In the genomic region with DNA sequence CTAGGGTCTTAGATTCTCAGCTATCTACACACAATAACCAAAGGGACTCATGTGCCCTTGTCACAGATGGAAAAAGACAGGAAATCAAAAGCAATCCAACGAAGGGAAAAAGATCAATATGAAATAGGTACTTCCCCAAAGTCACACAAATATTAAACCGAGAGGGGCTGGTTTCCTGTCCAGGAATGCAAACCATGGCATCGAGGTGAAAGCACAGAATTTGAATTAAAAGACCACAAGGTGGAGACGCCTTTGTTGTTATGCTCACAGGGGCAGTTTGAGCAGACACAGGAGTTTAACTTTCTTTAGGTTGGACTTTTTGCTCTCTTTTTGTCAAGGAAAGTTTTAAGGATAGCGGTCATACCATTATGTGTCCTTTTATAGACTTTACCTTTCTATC, we compare ENCODE assay signal across 22 cellular contexts. TPM values are rescaled to one million over a fixed set of nuclear protein-coding genes. Genes with fewer than 3 reads are reported as not detected.
DNase-seq lines count a peak whose midpoint lies in the region; ATAC-seq and TF ChIP-seq lines count a peak whose summit lies in the region.
"Had no signal": no experiment of that assay in that cellular context is flagged by ENCODE, and none has a peak within 500 bp of the region (broad histone marks: within the 10 kb centered on the region; RNA-seq: fewer than 3 reads in every experiment).

No MANE protein-coding gene starts in this region.

- no TSS peak for BruUV-seq in PC-9 (replicated peaks; lab: Mats Ljungman, UMichigan)

- H3K4me1 Mint-ChIP-seq in GM23338: peaks cover 2% of the 10 kb centered on the region; the same call in 2 of the 3 replicates
- peaks cover 10% of the 10 kb centered on the region for H3K4me1 Mint-ChIP-seq in endodermal cell
- H3K4me1 Mint-ChIP-seq: stimulated activated effector memory CD8-positive, alpha-beta T cell treated with anti-CD3 and anti-CD28 coated beads, Interleukin-12 subunit alpha, Interleukin-12 subunit beta, amount 100 ng/mL, for 72 hours; T-cell had no signal

- POLR2A ChIA-PET in PC-9 (lab: Charles Lee; ENCODE audit: unreplicated experiment): no interaction called here

- H3K4me1 ChIP-seq in GM23338 (ENCODE audit: insufficient read depth) (no peaks in the 10 kb centered on the region), endodermal cell (ENCODE audit: control insufficient read depth, insufficient read depth, low read length) (no peaks in the 10 kb centered on the region), PC-9 (replicated peaks; ENCODE audit: insufficient read depth) (no peaks in the 10 kb centered on the region), body of pancreas (no peaks in the 10 kb centered on the region)
- H3K4me1 ChIP-seq: BLaER1 had no signal

- H3K79me2 ChIP-seq in GM23338 (replicated peaks; ENCODE audit: insufficient read depth) (no peaks in the 10 kb centered on the region), PC-9 (ENCODE audit: low read depth) (no peaks in the 10 kb centered on the region)

- H3K36me3 ChIP-seq in GM23338 (ENCODE audit: insufficient read depth) (no peaks in the 10 kb centered on the region), endodermal cell (ENCODE audit: control insufficient read depth, insufficient read depth, low read length) (no peaks in the 10 kb centered on the region), PC-9 (ENCODE audit: low read depth) (no peaks in the 10 kb centered on the region), body of pancreas (replicated peaks in 1 of 2; ENCODE audit: insufficient read depth in 1 of 2, low read depth in 2 of 2) (no peaks in the 10 kb centered on the region)
- H3K36me3 ChIP-seq: BLaER1 had no signal

- H3K27ac Mint-ChIP-seq in GM23338: no peak overlapping the region
- H3K27ac Mint-ChIP-seq in endodermal cell: no peak overlapping the region
- H3K27ac Mint-ChIP-seq: activated T-helper 2 cell treated with anti-CD3 and anti-CD28 coated beads, Interferon-gamma antibody, Interleukin-2, Interleukin-4, amounts not matched to agents 10 μg/mL and 5 μg/mL and 100 μg/mL, durations not matched to agents 14 hours and 24 hours and 36 hours; stimulated activated effector memory CD8-positive, alpha-beta T cell treated with anti-CD3 and anti-CD28 coated beads, Interleukin-12 subunit alpha, Interleukin-12 subunit beta, amount 100 ng/mL, for 72 hours; T-cell; WTC11 had no signal

- H3K9me3 ChIP-seq in endodermal cell (ENCODE audit: control insufficient read depth, low read length): no peaks in the 10 kb centered on the region
- H3K9me3 ChIP-seq in PC-9 (ENCODE audit: insufficient read depth, low read depth): no peaks in the 10 kb centered on the region
- H3K9me3 ChIP-seq in body of pancreas: no peaks in the 10 kb centered on the region
- H3K9me3 ChIP-seq: BLaER1 had no signal

- no peak overlapping the region for H3K4me3 Mint-ChIP-seq in GM23338
- no peak overlapping the region for H3K4me3 Mint-ChIP-seq in endodermal cell
- H3K4me3 Mint-ChIP-seq: stimulated activated effector memory CD8-positive, alpha-beta T cell treated with anti-CD3 and anti-CD28 coated beads, Interleukin-12 subunit alpha, Interleukin-12 subunit beta, amount 100 ng/mL, for 72 hours; T-cell; WTC11 had no signal

- peak; percentile 71 for ATAC-seq in GM19324 (IDR thresholded peaks at IDR 0.05; ENCODE audit: low FRiP score, unreplicated experiment)
- no peak for ATAC-seq in GM23338
- ATAC-seq in HG03135 (IDR thresholded peaks at IDR 0.05; ENCODE audit: unreplicated experiment): peak; percentile 74
- ATAC-seq in body of pancreas: no peak
- ATAC-seq: stimulated activated effector memory CD8-positive, alpha-beta T cell treated with anti-CD3 and anti-CD28 coated beads, Interleukin-12 subunit alpha, Interleukin-12 subunit beta, amount 100 ng/mL, for 72 hours; T-cell; WTC11 had no signal

- TF ChIP-seq POLR2A in body of pancreas (IDR thresholded peaks at IDR 0.05): no peak

- no peaks in the 10 kb centered on the region for H3F3A ChIP-seq in GM23338 (replicated peaks; ENCODE audit: low read depth)
- no peaks in the 10 kb centered on the region for H3F3A ChIP-seq in PC-9 (ENCODE audit: insufficient read depth, low read depth)

- H3K4me3 ChIP-seq in GM23338 (no peak overlapping the region), endodermal cell (ENCODE audit: low read length) (no peak overlapping the region), PC-9 (no peak overlapping the region), body of pancreas (no peak overlapping the region)
- H3K4me3 ChIP-seq: BLaER1 had no signal

- no peak overlapping the region for H2AFZ ChIP-seq in GM23338
- no peak overlapping the region for H2AFZ ChIP-seq in PC-9

- H3K9me2 ChIP-seq in GM23338 (ENCODE audit: insufficient read depth) (no peaks in the 10 kb centered on the region), PC-9 (ENCODE audit: insufficient read depth) (no peaks in the 10 kb centered on the region)

- H3K9me3 Mint-ChIP-seq in GM23338: no peaks in the 10 kb centered on the region
- peaks cover 51% of the 10 kb centered on the region for H3K9me3 Mint-ChIP-seq in endodermal cell
- H3K9me3 Mint-ChIP-seq: activated T-helper 2 cell treated with anti-CD3 and anti-CD28 coated beads, Interferon-gamma antibody, Interleukin-2, Interleukin-4, amounts not matched to agents 10 μg/mL and 5 μg/mL and 100 μg/mL, durations not matched to agents 14 hours and 24 hours and 36 hours; stimulated activated effector memory CD8-positive, alpha-beta T cell treated with anti-CD3 and anti-CD28 coated beads, Interleukin-12 subunit alpha, Interleukin-12 subunit beta, amount 100 ng/mL, for 72 hours; T-cell; WTC11 had no signal

- no peaks in the 10 kb centered on the region for H3K27me3 ChIP-seq in GM23338 (ENCODE audit: insufficient read depth)
- H3K27me3 ChIP-seq in endodermal cell (ENCODE audit: control insufficient read depth, insufficient read depth, low read length, poor library complexity, severe bottlenecking): no peaks in the 10 kb centered on the region
- peaks cover 75% of the 10 kb centered on the region for H3K27me3 ChIP-seq in PC-9 (ENCODE audit: insufficient read depth, low read depth)
- H3K27me3 ChIP-seq in body of pancreas: no peaks in the 10 kb centered on the region
- H3K27me3 ChIP-seq: BLaER1 had no signal

- intact Hi-C loops in PC-9 (cut with micrococcal nuclease; ENCODE audit: unreplicated experiment) (no loop called here), body of pancreas (cut with DNase I) (no loop called here)

- 70 to 83% methylated on average over 2 to 4 of the region's 5 CpGs for whole genome bisulfite sequencing in endodermal cell (ENCODE audit: insufficient coverage in 1 of 2, insufficient read length in 1 of 2), 2 experiments
- WGBS in body of pancreas, 2 donors: 24 to 28% methylated on average over 5 of the region's 5 CpGs

- H3K27me3 Mint-ChIP-seq in GM23338 (ENCODE audit: insufficient read depth, low read depth, poor library complexity) (peaks cover 3% of the 10 kb centered on the region), endodermal cell (ENCODE audit: insufficient read depth) (no peaks in the 10 kb centered on the region)

- H3K27ac ChIP-seq in GM23338 (ENCODE audit: low read depth) (no peak overlapping the region), endodermal cell (ENCODE audit: low read depth, low read length) (no peak overlapping the region), PC-9 (no peak overlapping the region), body of pancreas (no peak overlapping the region)
- H3K27ac ChIP-seq: BLaER1 had no signal

- H3K36me3 Mint-ChIP-seq in GM23338 (ENCODE audit: low read depth) (no peaks in the 10 kb centered on the region), endodermal cell (ENCODE audit: low read depth) (no peaks in the 10 kb centered on the region)
- H3K36me3 Mint-ChIP-seq: stimulated activated effector memory CD8-positive, alpha-beta T cell treated with anti-CD3 and anti-CD28 coated beads, Interleukin-12 subunit alpha, Interleukin-12 subunit beta, amount 100 ng/mL, for 72 hours; T-cell; WTC11 had no signal

- DNase-seq in GM23338 (ENCODE audit: low spot score): peak; percentile 2
- no peak for DNase-seq in endodermal cell
- DNase-seq in PC-9: no peak
- no peak for DNase-seq in body of pancreas
- DNase-seq in NCI-H446 treated with DMSO at 0.1 percent for 48 hours (lab: John Stamatoyannopoulos, UW): no peak
- no peak for DNase-seq in SKM-1 treated with dmso at 0.1 percent for 144 hours (lab: John Stamatoyannopoulos, UW; ENCODE audit: unreplicated experiment)
- DNase-seq: activated CD8-positive, alpha-beta memory T cell treated with anti-CD3 and anti-CD28 coated beads for 24 hours; aorta; Kasumi-1; NCI-H1694; NCI-H526 treated with DMSO at 0.1 percent for 48 hours; T-cell; trophoblast cell had no signal

- no peak overlapping the region for H3K9ac ChIP-seq in endodermal cell (ENCODE audit: extremely low read depth, low read length, poor library complexity, severe bottlenecking)
- H3K9ac ChIP-seq: BLaER1 had no signal

- no peaks in the 10 kb centered on the region for H4K20me1 ChIP-seq in GM23338 (replicated peaks; ENCODE audit: insufficient read depth)
- no peaks in the 10 kb centered on the region for H4K20me1 ChIP-seq in PC-9 (ENCODE audit: insufficient read depth)
- H4K20me1 ChIP-seq: BLaER1 had no signal

- no peak for TF ChIP-seq CTCF in GM23338 (conservative IDR thresholded peaks at IDR 0.05; ENCODE audit: low read depth in 2 of 2)
- peak; percentile 20 for TF ChIP-seq CTCF in endodermal cell (conservative IDR thresholded peaks at IDR 0.05)
- no peak for TF ChIP-seq CTCF in PC-9 (conservative IDR thresholded peaks at IDR 0.05)
- TF ChIP-seq CTCF in body of pancreas (IDR thresholded peaks at IDR 0.05): no peak

- H3K4me2 ChIP-seq in GM23338 (no peak overlapping the region), PC-9 (no peak overlapping the region)
- H3K4me2 ChIP-seq: BLaER1 had no signal

- CTCF ChIA-PET in PC-9 (lab: Charles Lee): no interaction called here

RNA-seq across cellular contexts. Expression of a gene that starts 14.3 kb away (rescaled TPM):
- total RNA-seq in GM23338 (2014; rRNA removed; shearing (Covaris generic)): 0.35 TPM in 1 of 2 replicates, not detected in the other
- polyA plus RNA-seq in GM23338 (2016; fragmentation: Nextera tagmentation; extraction: Ambion mirVana): not detected in 2 replicates
- total RNA-seq in endodermal cell (not detected), PC-9 (2021) (not detected in 2 replicates), body of pancreas (not detected)
- polyA plus RNA-seq in endodermal cell (2013, experiment 1 of 2): not detected
- not detected for polyA plus RNA-seq in endodermal cell (2013, experiment 2 of 2)
- total RNA-seq: activated T-helper 2 cell treated with anti-CD3 and anti-CD28 coated beads, Interferon-gamma antibody, Interleukin-2, Interleukin-4, amounts not matched to agents 10 μg/mL and 5 μg/mL and 100 μg/mL, durations not matched to agents 14 hours and 24 hours and 36 hours; aorta; mesenteric fat pad; RPMI7951; T-cell; WTC11 had no signal
- polyA plus RNA-seq: aorta, esophagus had no signal

RNA-seq across cellular contexts. Expression of a gene that starts 36.8 kb away (rescaled TPM):
- 6.8 and 14.3 TPM in 2 replicates for total RNA-seq in GM23338 (2014; rRNA removed; shearing (Covaris generic))
- polyA plus RNA-seq in GM23338 (2016; fragmentation: Nextera tagmentation; extraction: Ambion mirVana): 32.8 and 35.3 TPM in 2 replicates
- total RNA-seq in endodermal cell (10 to 100 TPM; 19.3 to 21.0 TPM), PC-9 (2021) (not detected in 2 replicates), body of pancreas (1 to 10 TPM in 1 of 2 donors, under 1 TPM in 1; 0.33 to 3.6 TPM)
- polyA plus RNA-seq in endodermal cell (2013, experiment 1 of 2): 75.1 TPM
- polyA plus RNA-seq in endodermal cell (2013, experiment 2 of 2): 84.1 TPM

RNA-seq across cellular contexts. Expression of a gene that starts 40.5 kb away (rescaled TPM):
- not detected in 2 replicates for total RNA-seq in GM23338 (2014; rRNA removed; shearing (Covaris generic))
- 0.16 and 0.61 TPM in 2 replicates for polyA plus RNA-seq in GM23338 (2016; fragmentation: Nextera tagmentation; extraction: Ambion mirVana)
- total RNA-seq in endodermal cell (not detected), PC-9 (2021) (not detected in 2 replicates), body of pancreas (not detected)
- not detected for polyA plus RNA-seq in endodermal cell (2013, experiment 1 of 2)
- not detected for polyA plus RNA-seq in endodermal cell (2013, experiment 2 of 2)
- total RNA-seq: activated T-helper 2 cell treated with anti-CD3 and anti-CD28 coated beads, Interferon-gamma antibody, Interleukin-2, Interleukin-4, amounts not matched to agents 10 μg/mL and 5 μg/mL and 100 μg/mL, durations not matched to agents 14 hours and 24 hours and 36 hours; aorta; mesenteric fat pad; RPMI7951; T-cell had no signal
- polyA plus RNA-seq: aorta, esophagus had no signal

Comparison
In these comparisons a context has a peak if more than half of its experiments do, and no peak if none do; other contexts are left out.
1. ATAC-seq: peak in GM19324 (single experiment) and HG03135 (single experiment); none in GM23338 (single experiment) and body of pancreas (single experiment).